Comparison of ENCODE assay signal across 26 cellular contexts in genomic region chr3:115022214-115022613, GRCh38.
"Had no signal": no experiment of that assay in that cellular context is flagged by ENCODE, and none has a peak within 500 bp of the region (broad histone marks: within the 10 kb centered on the region; RNA-seq: fewer than 3 reads in every experiment).

No MANE protein-coding gene starts in this region.

- H3K36me3 ChIP-seq: neutrophil, right lobe of liver, WERI-Rb-1 had no signal

- DNase-seq: activated CD4-positive, alpha-beta T cell treated with anti-CD3 and anti-CD28 coated beads for 48 hours; activated CD4-positive, alpha-beta T cell treated with anti-CD3 and anti-CD28 coated beads, Interleukin-2, amount 50 U/mL, for 48 hours; activated CD8-positive, alpha-beta memory T cell treated with anti-CD3 and anti-CD28 coated beads, Interleukin-2, amount 50 U/mL, for 4 hours; activated gamma-delta T cell; activated naive CD4-positive, alpha-beta T cell treated with anti-CD3 and anti-CD28 coated beads, Interleukin-2, amount 10 ng/mL, durations not matched to agents 7 days and 5 days; activated naive CD8-positive, alpha-beta T cell treated with anti-CD3 and anti-CD28 coated beads, Interleukin-2, amount 10 ng/mL, durations not matched to agents 7 days and 5 days; activated T-cell treated with anti-CD3 and anti-CD28 coated beads, Interleukin-2, amount 50 U/mL, for 1 hour; amygdala; effector CD8-positive, alpha-beta T cell; left ventricle myocardium inferior; naive B cell; nephron progenitor cell; right lobe of liver; stimulated activated CD4-positive, alpha-beta T cell treated with anti-CD3 and anti-CD28 coated beads, Interleukin-2, amount 100 ng/mL, for 48 hours; stimulated activated naive CD8-positive, alpha-beta T cell treated with anti-CD3 and anti-CD28 coated beads, Interleukin-15, Interleukin-2, amounts not matched to agents 100 U/mL and 50 U/mL, for 24 hours; substantia nigra; T-helper 9 cell; WERI-Rb-1 had no signal

- H3K27me3 ChIP-seq: foreskin keratinocyte, neutrophil, right lobe of liver, vagina had no signal

- H3K4me1 Mint-ChIP-seq: activated naive CD4-positive, alpha-beta T cell treated with anti-CD3 and anti-CD28 coated beads, Interleukin-2, amount 10 ng/mL, durations not matched to agents 7 days and 5 days; activated naive CD8-positive, alpha-beta T cell treated with anti-CD3 and anti-CD28 coated beads, Interleukin-2, amount 10 ng/mL, durations not matched to agents 7 days and 5 days; nephron progenitor cell had no signal

- H3K27ac Mint-ChIP-seq: activated naive CD4-positive, alpha-beta T cell treated with anti-CD3 and anti-CD28 coated beads, Interleukin-2, amount 10 ng/mL, durations not matched to agents 7 days and 5 days; activated naive CD8-positive, alpha-beta T cell treated with anti-CD3 and anti-CD28 coated beads, Interleukin-2, amount 10 ng/mL, durations not matched to agents 7 days and 5 days; mesothelial cell of epicardium; naive B cell; nephron progenitor cell; progenitor cell of endocrine pancreas; T-helper 1 cell treated with Interleukin-12 subunit alpha and Interleukin-12 subunit beta and Interleukin-4 antibody, amounts not matched to agents 30 μg/mL and 1 μg/mL, for 36 hours; type B pancreatic cell had no signal

- H3K4me3 Mint-ChIP-seq: activated naive CD4-positive, alpha-beta T cell treated with anti-CD3 and anti-CD28 coated beads, Interleukin-2, amount 10 ng/mL, durations not matched to agents 7 days and 5 days; activated naive CD8-positive, alpha-beta T cell treated with anti-CD3 and anti-CD28 coated beads, Interleukin-2, amount 10 ng/mL, durations not matched to agents 7 days and 5 days; mesothelial cell of epicardium; naive B cell; nephron progenitor cell; T-helper 1 cell treated with Interleukin-12 subunit alpha and Interleukin-12 subunit beta and Interleukin-4 antibody, amounts not matched to agents 30 μg/mL and 1 μg/mL, for 36 hours; type B pancreatic cell had no signal

- H3K9me3 Mint-ChIP-seq: T-helper 1 cell treated with Interleukin-12 subunit alpha and Interleukin-12 subunit beta and Interleukin-4 antibody, amounts not matched to agents 30 μg/mL and 1 μg/mL, for 36 hours; type B pancreatic cell had no signal

- H3K27ac ChIP-seq: foreskin keratinocyte, left ventricle myocardium inferior, neutrophil, right lobe of liver, vagina, WERI-Rb-1 had no signal

- H3K4me1 ChIP-seq: foreskin keratinocyte, right lobe of liver had no signal

- H3K36me3 Mint-ChIP-seq: activated naive CD4-positive, alpha-beta T cell treated with anti-CD3 and anti-CD28 coated beads, Interleukin-2, amount 10 ng/mL, durations not matched to agents 7 days and 5 days; type B pancreatic cell had no signal

- H3K27me3 Mint-ChIP-seq: activated naive CD4-positive, alpha-beta T cell treated with anti-CD3 and anti-CD28 coated beads, Interleukin-2, amount 10 ng/mL, durations not matched to agents 7 days and 5 days; activated naive CD8-positive, alpha-beta T cell treated with anti-CD3 and anti-CD28 coated beads, Interleukin-2, amount 10 ng/mL, durations not matched to agents 7 days and 5 days; naive B cell; progenitor cell of endocrine pancreas; type B pancreatic cell had no signal

- ATAC-seq: activated CD4-positive, CD25-positive, alpha-beta regulatory T cell treated with anti-CD3 and anti-CD28 coated beads, Interleukin-2, amount 50 U/mL, for 24 hours; stimulated activated naive CD8-positive, alpha-beta T cell treated with anti-CD3 and anti-CD28 coated beads, Interleukin-15, Interleukin-2, amounts not matched to agents 100 U/mL and 50 U/mL, for 24 hours had no signal

- H3K9me3 ChIP-seq: neutrophil, right lobe of liver, vagina had no signal

- H3K4me3 ChIP-seq: left ventricle myocardium inferior, right lobe of liver, vagina had no signal
